In the genomic region with DNA sequence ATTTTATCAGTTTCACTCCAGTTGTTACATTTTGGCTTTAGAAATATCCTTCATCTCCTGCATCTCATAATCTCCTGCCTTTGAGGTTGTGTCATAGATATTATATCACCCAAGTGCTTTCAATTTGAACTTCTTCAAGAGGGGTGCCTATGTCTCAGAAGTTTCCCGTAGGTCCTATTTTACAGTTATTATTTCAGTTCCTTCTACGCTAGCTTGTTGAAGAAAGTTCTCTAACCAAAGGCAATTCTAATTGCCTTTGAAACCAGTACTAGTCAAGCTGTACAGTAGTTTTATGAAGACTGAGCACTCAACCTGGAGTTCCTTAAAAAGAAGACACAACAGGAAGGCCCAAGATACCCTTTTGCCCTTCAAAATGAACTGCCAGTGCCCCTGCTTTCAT, we compare ENCODE assay signal across 23 cellular contexts.
"Had no signal": no experiment of that assay in that cellular context is flagged by ENCODE, and none has a peak within 500 bp of the region (broad histone marks: within the 10 kb centered on the region; RNA-seq: fewer than 3 reads in every experiment).

No MANE protein-coding gene starts in this region.

- H3K27me3 ChIP-seq: foreskin keratinocyte, neutrophil, pancreas, right lobe of liver, upper lobe of left lung had no signal

- DNase-seq: activated CD4-positive, alpha-beta memory T cell treated with anti-CD3 and anti-CD28 coated beads for 36 hours; activated CD4-positive, alpha-beta T cell treated with anti-CD3 and anti-CD28 coated beads for 4 hours; activated CD8-positive, alpha-beta memory T cell treated with anti-CD3 and anti-CD28 coated beads, Interleukin-2, amount 10 ng/mL, durations not matched to agents 7 days and 5 days; activated naive CD4-positive, alpha-beta T cell; activated T-cell treated with anti-CD3 and anti-CD28 coated beads, Interleukin-2, amount 50 U/mL, for 1 hour; anterior cingulate cortex; caudate nucleus; foreskin keratinocyte; hippocampal formation; left cardiac atrium; natural killer cell; pancreas; right lobe of liver; small intestine; stimulated activated CD4-positive, alpha-beta T cell treated with anti-CD3 and anti-CD28 coated beads, Interleukin-4, amount 100 ng/mL, for 1 hour had no signal

- H3K9me3 Mint-ChIP-seq: activated CD4-positive, alpha-beta memory T cell treated with anti-CD3 and anti-CD28 coated beads for 36 hours; activated T-helper 17 cell treated with anti-CD3 and anti-CD28 coated beads, Interleukin-2, amount 50 U/mL, for 72 hours; brain; natural killer cell had no signal

- H3K27me3 Mint-ChIP-seq: activated CD4-positive, alpha-beta memory T cell treated with anti-CD3 and anti-CD28 coated beads for 36 hours; activated CD8-positive, alpha-beta memory T cell treated with anti-CD3 and anti-CD28 coated beads, Interleukin-2, amount 10 ng/mL, durations not matched to agents 7 days and 5 days; activated T-helper 17 cell treated with anti-CD3 and anti-CD28 coated beads, Interleukin-2, amount 50 U/mL, for 72 hours; brain had no signal

- H3K27ac ChIP-seq: foreskin keratinocyte, neutrophil, pancreas, right lobe of liver, thoracic aorta, upper lobe of left lung had no signal

- H3K4me3 Mint-ChIP-seq: activated CD4-positive, alpha-beta memory T cell treated with anti-CD3 and anti-CD28 coated beads for 36 hours; activated CD8-positive, alpha-beta memory T cell treated with anti-CD3 and anti-CD28 coated beads, Interleukin-2, amount 10 ng/mL, durations not matched to agents 7 days and 5 days; activated T-helper 17 cell treated with anti-CD3 and anti-CD28 coated beads, Interleukin-2, amount 50 U/mL, for 72 hours; brain; natural killer cell had no signal

- H3K36me3 Mint-ChIP-seq: natural killer cell had no signal

- H3K4me1 ChIP-seq: foreskin keratinocyte, right lobe of liver had no signal

- H3K9me3 ChIP-seq: neutrophil, right lobe of liver, thoracic aorta, upper lobe of left lung had no signal

- ATAC-seq: activated CD8-positive, alpha-beta memory T cell treated with anti-CD3 and anti-CD28 coated beads, Interleukin-2, amount 10 ng/mL, durations not matched to agents 7 days and 5 days; activated T-helper 17 cell treated with anti-CD3 and anti-CD28 coated beads, Interleukin-2, amount 50 U/mL, for 72 hours; foreskin keratinocyte; left cardiac atrium; natural killer cell; pancreas; right lobe of liver had no signal

- H3K27ac Mint-ChIP-seq: activated CD4-positive, alpha-beta memory T cell treated with anti-CD3 and anti-CD28 coated beads for 36 hours; activated CD8-positive, alpha-beta memory T cell treated with anti-CD3 and anti-CD28 coated beads, Interleukin-2, amount 10 ng/mL, durations not matched to agents 7 days and 5 days; activated T-helper 17 cell treated with anti-CD3 and anti-CD28 coated beads, Interleukin-2, amount 50 U/mL, for 72 hours; brain had no signal

- FAIRE-seq: colon, islet of Langerhans, pancreas, small intestine, TTC549 had no signal
